ENCODE assay signal across 29 cellular contexts in the genomic region with DNA sequence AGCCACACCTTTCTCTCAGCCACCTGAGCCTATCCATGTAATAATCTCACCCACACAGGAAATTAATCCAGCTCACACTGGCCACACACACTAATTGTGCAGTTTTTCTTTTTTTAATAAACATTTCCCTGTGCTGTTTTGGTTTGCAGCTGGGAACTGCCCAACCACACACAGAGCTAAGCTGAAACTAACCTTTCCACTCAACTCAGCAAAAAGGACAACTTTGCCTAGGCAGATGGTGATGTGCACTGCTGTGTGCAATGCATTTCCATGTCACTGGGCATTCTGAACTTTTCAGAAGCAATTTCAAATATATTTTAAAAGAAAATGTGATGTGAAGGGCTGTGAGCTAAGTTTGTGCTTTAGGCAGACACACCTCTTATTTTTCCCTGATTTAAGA.
"Had no signal": no experiment of that assay in that cellular context is flagged by ENCODE, and none has a peak within 500 bp of the region (broad histone marks: within the 10 kb centered on the region; RNA-seq: fewer than 3 reads in every experiment).

No MANE protein-coding gene starts in this region.

- H2AFZ ChIP-seq: neural progenitor cell had no signal

- H3K4me2 ChIP-seq: neural progenitor cell had no signal

- H3K9me3 Mint-ChIP-seq: mesothelial cell of epicardium; stimulated activated effector memory CD8-positive, alpha-beta T cell treated with anti-CD3 and anti-CD28 coated beads, Interleukin-12 subunit alpha, Interleukin-12 subunit beta, amount 100 ng/mL, for 72 hours; stimulated activated naive CD8-positive, alpha-beta T cell treated with anti-CD3 and anti-CD28 coated beads, Interleukin-15, Interleukin-2, amounts not matched to agents 100 ng/mL and 50 ng/mL, for 24 hours had no signal

- H3K27ac ChIP-seq: left lung, lower lobe of right lung, neural progenitor cell, neutrophil, ovary, prostate gland, right atrium auricular region, spleen, suprapubic skin, thoracic aorta, tibial artery, upper lobe of right lung had no signal

- H3K27ac Mint-ChIP-seq: mesothelial cell of epicardium; naive B cell; natural killer cell; nephron progenitor cell; neural progenitor cell; stimulated activated effector memory CD8-positive, alpha-beta T cell treated with anti-CD3 and anti-CD28 coated beads, Interleukin-12 subunit alpha, Interleukin-12 subunit beta, amount 100 ng/mL, for 72 hours; stimulated activated naive CD8-positive, alpha-beta T cell treated with anti-CD3 and anti-CD28 coated beads, Interleukin-15, Interleukin-2, amounts not matched to agents 100 ng/mL and 50 ng/mL, for 24 hours had no signal

- H3K27me3 Mint-ChIP-seq: naive B cell; stimulated activated naive CD8-positive, alpha-beta T cell treated with anti-CD3 and anti-CD28 coated beads, Interleukin-15, Interleukin-2, amounts not matched to agents 100 ng/mL and 50 ng/mL, for 24 hours had no signal

- FAIRE-seq: kidney, small intestine, urothelium cell line had no signal

- H3K36me3 ChIP-seq: left lung, lower lobe of right lung, neural progenitor cell, neutrophil, ovary, prostate gland, right atrium auricular region, spleen, suprapubic skin, thoracic aorta, tibial artery, upper lobe of right lung had no signal

- H3K4me3 ChIP-seq: left lung, lower lobe of right lung, neural progenitor cell, ovary, prostate gland, right atrium auricular region, spleen, suprapubic skin, thoracic aorta, tibial artery, upper lobe of right lung had no signal

- ATAC-seq: left colon; left lung; lower lobe of right lung; natural killer cell; sciatic nerve; stimulated activated effector memory CD8-positive, alpha-beta T cell treated with anti-CD3 and anti-CD28 coated beads, Interleukin-12 subunit alpha, Interleukin-12 subunit beta, amount 100 ng/mL, for 72 hours; upper lobe of right lung had no signal

- H3K9ac ChIP-seq: neural progenitor cell had no signal

- H3K4me3 Mint-ChIP-seq: mesothelial cell of epicardium; naive B cell; natural killer cell; nephron progenitor cell; neural progenitor cell; stimulated activated effector memory CD8-positive, alpha-beta T cell treated with anti-CD3 and anti-CD28 coated beads, Interleukin-12 subunit alpha, Interleukin-12 subunit beta, amount 100 ng/mL, for 72 hours; stimulated activated naive CD8-positive, alpha-beta T cell treated with anti-CD3 and anti-CD28 coated beads, Interleukin-15, Interleukin-2, amounts not matched to agents 100 ng/mL and 50 ng/mL, for 24 hours had no signal

- H3K27me3 ChIP-seq: left lung, neural progenitor cell, neutrophil, ovary, right atrium auricular region, spleen, suprapubic skin, tibial artery, upper lobe of right lung had no signal

- H3K4me1 ChIP-seq: left lung, lower lobe of right lung, neural progenitor cell, prostate gland, right atrium auricular region, spleen, suprapubic skin, tibial artery, upper lobe of right lung had no signal

- DNase-seq: head of caudate nucleus; hippocampal formation; kidney; left colon; left lung; lower lobe of right lung; mesendoderm; naive B cell; natural killer cell; nephron progenitor cell; ovary; small intestine; spleen; stimulated activated CD4-positive, alpha-beta T cell treated with anti-CD3 and anti-CD28 coated beads, Interleukin-4, amount 100 ng/mL, for 24 hours; stimulated activated naive CD4-positive, alpha-beta T cell; tibial artery; trophoblast cell; upper lobe of right lung had no signal

- H3K4me1 Mint-ChIP-seq: mesothelial cell of epicardium; naive B cell; natural killer cell; nephron progenitor cell; neural progenitor cell; stimulated activated effector memory CD8-positive, alpha-beta T cell treated with anti-CD3 and anti-CD28 coated beads, Interleukin-12 subunit alpha, Interleukin-12 subunit beta, amount 100 ng/mL, for 72 hours had no signal

- H3K9me3 ChIP-seq: left lung, lower lobe of right lung, neutrophil, ovary, prostate gland, right atrium auricular region, suprapubic skin, thoracic aorta, tibial artery, upper lobe of right lung had no signal

- H3K36me3 Mint-ChIP-seq: mesothelial cell of epicardium; naive B cell; natural killer cell; neural progenitor cell; stimulated activated effector memory CD8-positive, alpha-beta T cell treated with anti-CD3 and anti-CD28 coated beads, Interleukin-12 subunit alpha, Interleukin-12 subunit beta, amount 100 ng/mL, for 72 hours had no signal
